8 cellular contexts compared by ENCODE assay signal in the genomic region with DNA sequence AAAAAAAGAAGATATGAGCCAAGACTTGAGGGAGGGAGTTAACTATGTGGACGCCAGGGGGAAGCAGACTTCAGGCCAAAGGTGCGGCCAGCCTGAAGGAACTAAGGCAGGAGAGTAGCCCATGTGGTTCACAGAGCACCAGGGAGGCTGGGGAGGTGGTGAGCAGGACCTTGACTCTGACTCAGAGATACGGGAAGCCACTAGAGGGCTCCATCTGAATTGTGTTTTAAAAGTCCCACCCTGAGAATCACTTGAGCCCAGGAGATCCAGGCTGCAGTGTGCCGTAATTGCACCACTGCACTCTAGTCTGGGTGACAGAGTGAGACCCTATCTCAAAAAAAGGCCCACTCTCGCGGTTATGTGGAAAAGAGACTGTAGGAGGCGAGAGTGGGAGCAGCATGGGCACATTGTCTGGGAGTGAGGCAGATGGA. TPM values are rescaled to one million over a fixed set of nuclear protein-coding genes. Genes with fewer than 3 reads are reported as not detected.
DNase-seq lines count a peak whose midpoint lies in the region; TF ChIP-seq lines count a peak whose summit lies in the region.

No MANE protein-coding gene starts in this region.

- H3K4me1 Mint-ChIP-seq in HFFc6 (ENCODE audit: low read depth) (peaks cover 18% of the 10 kb centered on the region), progenitor cell of endocrine pancreas (ENCODE audit: low read depth) (no peaks in the 10 kb centered on the region)

- H3K27me3 Mint-ChIP-seq in HFFc6 (ENCODE audit: insufficient read depth) (peaks cover 2% of the 10 kb centered on the region; the same call in 1 of the 2 replicates), progenitor cell of endocrine pancreas (no peaks in the 10 kb centered on the region)

- H3K36me3 Mint-ChIP-seq in HFFc6 (ENCODE audit: low read depth): peaks cover 7% of the 10 kb centered on the region; the same call in 1 of the 2 replicates
- no peaks in the 10 kb centered on the region for H3K36me3 Mint-ChIP-seq in progenitor cell of endocrine pancreas (ENCODE audit: insufficient read depth)

- H3K4me3 Mint-ChIP-seq in HFFc6: no peak overlapping the region
- no peak overlapping the region for H3K4me3 Mint-ChIP-seq in progenitor cell of endocrine pancreas (ENCODE audit: low read depth)

- no peak overlapping the region for H3K27ac Mint-ChIP-seq in HFFc6
- no peak overlapping the region for H3K27ac Mint-ChIP-seq in progenitor cell of endocrine pancreas

- H3K9me3 Mint-ChIP-seq in HFFc6: no peaks in the 10 kb centered on the region
- H3K9me3 Mint-ChIP-seq in progenitor cell of endocrine pancreas (ENCODE audit: low read depth): no peaks in the 10 kb centered on the region

- TF ChIP-seq CTCF in HFFc6 (IDR thresholded peaks at IDR 0.05): peak; percentile 80
- TF ChIP-seq CTCF in progenitor cell of endocrine pancreas (IDR thresholded peaks at IDR 0.05; ENCODE audit: unreplicated experiment): peak; percentile 60

- DNase-seq in DMS 273 (lab: John Stamatoyannopoulos, UW; ENCODE audit: unreplicated experiment) (peak; percentile 66), DMS 273 treated with DMSO at 0.1 percent for 48 hours (lab: John Stamatoyannopoulos, UW) (no peak), HFFc6 (peak; percentile 82), RPMI8226 (peak; percentile 29), fibroblast of peridontal ligament (ENCODE audit: extremely low read depth) (peak; percentile 62), progenitor cell of endocrine pancreas (ENCODE audit: low spot score, unreplicated experiment) (peak; percentile 31), NCI-H774 (lab: John Stamatoyannopoulos, UW) (no peak), epidermal melanocyte (ENCODE audit: insufficient read length, low spot score) (no peak)

RNA-seq across cellular contexts. Expression of gene CEP192, which starts 12.3 kb away (rescaled TPM):
- 10 to 100 TPM; 15.1 to 21.0 (median 18.4) TPM for total RNA-seq in HFFc6 (2021; fragmentation: NEBNext Ultra II Directional; extraction: Animal tissue kit (Norgen Biotek cat#: 25700))
- 28.4 and 30.9 TPM in 2 replicates for total RNA-seq in progenitor cell of endocrine pancreas

RNA-seq across cellular contexts. Expression of gene SEH1L, which starts 55.7 kb away (rescaled TPM):
- 10 to 100 TPM; 54.8 to 61.8 (median 58.0) TPM for total RNA-seq in HFFc6 (2021; fragmentation: NEBNext Ultra II Directional; extraction: Animal tissue kit (Norgen Biotek cat#: 25700))
- 43.3 and 44.7 TPM in 2 replicates for total RNA-seq in progenitor cell of endocrine pancreas

Comparison
In these comparisons a context has a peak if more than half of its experiments do, and no peak if none do; other contexts are left out.
1. DNase-seq: peak in DMS 273 (single experiment), HFFc6 (single experiment), RPMI8226 (single experiment), fibroblast of peridontal ligament (single experiment) and progenitor cell of endocrine pancreas (single experiment); none in DMS 273 treated with DMSO at 0.1 percent for 48 hours (single experiment), NCI-H774 (single experiment) and epidermal melanocyte (single experiment).